8 cellular contexts compared by ENCODE assay signal in the genomic region with DNA sequence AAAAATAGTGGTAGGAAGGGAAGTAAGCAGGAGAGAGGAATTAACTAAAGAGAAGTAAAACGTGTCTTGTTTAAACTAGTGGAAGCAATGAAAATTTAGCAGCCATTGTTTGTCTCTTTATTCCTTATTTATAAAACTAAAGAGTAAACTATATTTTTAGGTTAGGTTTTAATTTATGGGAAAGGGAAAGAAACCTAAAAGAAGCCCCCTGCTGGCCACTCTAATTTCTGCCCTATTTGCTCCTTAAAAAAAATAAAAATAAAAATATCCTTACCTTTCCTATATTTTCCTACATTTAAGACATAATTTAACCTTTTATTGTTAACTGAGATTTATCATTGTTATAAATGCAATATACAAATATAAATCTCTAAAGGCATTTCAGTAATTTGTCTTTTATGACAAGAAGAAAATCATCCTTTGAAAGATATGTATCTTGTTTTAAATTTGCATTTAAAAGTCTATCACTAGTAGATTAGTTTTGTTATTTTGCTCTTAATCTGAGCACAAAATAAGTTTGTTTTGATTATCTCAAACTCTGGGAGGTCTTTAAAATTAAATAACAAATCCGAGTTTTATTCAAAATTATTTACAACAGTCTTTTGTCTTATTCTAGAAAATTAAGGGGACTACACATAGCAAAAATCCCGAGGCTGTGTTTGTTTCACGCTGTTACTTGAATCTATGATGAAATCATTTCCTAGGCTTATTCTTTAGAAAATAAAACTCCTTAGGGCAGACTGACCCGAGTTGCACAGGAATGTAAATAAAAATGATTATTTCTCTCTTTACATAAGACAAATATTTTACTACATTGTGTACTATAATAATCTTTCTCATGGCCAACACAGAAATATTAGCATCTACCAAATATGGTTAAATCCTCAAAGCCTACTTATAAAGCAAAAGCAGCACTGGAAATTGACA.
DNase-seq lines count a peak whose midpoint lies in the region; ATAC-seq, FAIRE-seq and TF ChIP-seq lines count a peak whose summit lies in the region.

No MANE protein-coding gene starts in this region.

- H3K9me3 ChIP-seq in colonic mucosa = no peaks in the 10 kb centered on the region

- FAIRE-seq in GM19239 (lab: Jason Lieb, UNC) = no peak

- no peaks in the 10 kb centered on the region for H3K36me3 ChIP-seq in colonic mucosa

- DNase-seq in DMS 273 (lab: John Stamatoyannopoulos, UW; ENCODE audit: unreplicated experiment) (peak; percentile 45), DMS 273 treated with DMSO at 0.1 percent for 48 hours (lab: John Stamatoyannopoulos, UW) (no peak), NCI-H1694 treated with DMSO at 0.1 percent for 48 hours (lab: John Stamatoyannopoulos, UW) (peak; percentile 5), colonic mucosa (no peak), pons (ENCODE audit: low spot score) (peak; percentile 40), activated T-cell treated with anti-CD3 and anti-CD28 coated beads for 4 hours (no peak), GM19239 (ENCODE audit: insufficient read length, low spot score) (no peak)

- H3K4me1 ChIP-seq in colonic mucosa = no peaks in the 10 kb centered on the region

- H3K9ac ChIP-seq in colonic mucosa (ENCODE audit: low read depth in 2 of 2, low read length in 2 of 2) = no peak overlapping the region

- no peak for ATAC-seq in GM21619 (IDR thresholded peaks at IDR 0.05; ENCODE audit: unreplicated experiment)

- TF ChIP-seq CTCF in colonic mucosa (IDR thresholded peaks at IDR 0.05) = peak; percentile 42

- H3K27ac ChIP-seq in colonic mucosa = no peak overlapping the region

- H3K4me3 ChIP-seq in colonic mucosa = no peak overlapping the region

- intact Hi-C loops in colonic mucosa (cut with DNase I) = loop anchor here (10.0 kb wide), 1 partner anchor 202 kb away; the partner anchor contains the start of gene NRIP1

- no peaks in the 10 kb centered on the region for H3K27me3 ChIP-seq in colonic mucosa

Comparison
In these comparisons a context has a peak if more than half of its experiments do, and no peak if none do; other contexts are left out.
1. DNase-seq: peak in DMS 273 (single experiment), NCI-H1694 treated with DMSO at 0.1 percent for 48 hours (single experiment) and pons (single experiment); none in DMS 273 treated with DMSO at 0.1 percent for 48 hours (single experiment), colonic mucosa (single experiment), activated T-cell treated with anti-CD3 and anti-CD28 coated beads for 4 hours (single experiment) and GM19239 (single experiment).